ENCODE assay signal across 13 cellular contexts in the genomic region with DNA sequence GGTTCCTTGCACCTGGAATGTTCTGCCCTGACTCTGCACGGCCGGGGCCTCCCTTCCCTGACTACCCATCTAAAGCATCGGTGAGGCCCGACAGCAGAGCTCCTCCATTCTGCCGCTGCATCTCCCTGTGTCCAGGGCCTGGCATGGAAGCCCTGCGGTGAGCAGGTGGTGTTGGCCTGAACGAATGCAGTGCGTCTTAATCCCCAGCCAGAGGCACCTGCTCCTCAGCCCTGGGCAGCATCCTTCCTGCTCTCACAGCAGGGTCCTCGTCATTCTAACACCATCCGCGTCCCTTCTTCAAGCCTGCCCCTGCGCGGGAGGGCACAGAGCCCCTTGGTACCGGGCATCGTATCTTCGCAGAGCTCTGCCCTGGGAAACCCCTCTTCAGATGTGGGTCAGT. TPM values are rescaled to one million over a fixed set of nuclear protein-coding genes. Genes with fewer than 3 reads are reported as not detected.
A peak's percentile ranks its signal among the peaks of the same experiment; 100 is the strongest.
DNase-seq lines count a peak whose midpoint lies in the region; ATAC-seq and TF ChIP-seq lines count a peak whose summit lies in the region.
"Had no signal": no experiment of that assay in that cellular context is flagged by ENCODE, and none has a peak within 500 bp of the region (broad histone marks: within the 10 kb centered on the region; RNA-seq: fewer than 3 reads in every experiment).

No MANE protein-coding gene starts in this region.

- H2AFZ ChIP-seq in DND-41 (ENCODE audit: low read depth, low read length) (no peak overlapping the region), neuronal stem cell (ENCODE audit: low read length) (no peak overlapping the region)
- H2AFZ ChIP-seq: GM23248 had no signal

- DNase-seq in NCI-H82 (lab: John Stamatoyannopoulos, UW): peak; percentile 16
- DNase-seq in NCI-H82 treated with DMSO at 0.1 percent for 48 hours (lab: John Stamatoyannopoulos, UW; ENCODE audit: unreplicated experiment): no peak
- DNase-seq in DND-41: no peak
- DNase-seq in NCI-H524 treated with DMSO at 0.1 percent for 48 hours (lab: John Stamatoyannopoulos, UW): peak; percentile 73
- DNase-seq in neuronal stem cell (ENCODE audit: low spot score): no peak
- DNase-seq in KBM-7: no peak
- DNase-seq: ACHN, GM23248, H9 had no signal

- H2AK5ac ChIP-seq in neuronal stem cell (ENCODE audit: low read depth, low read length): peak overlapping the region; percentile 98

- H3K9ac ChIP-seq in DND-41 (ENCODE audit: low read depth, low read length) (no peak overlapping the region), neuronal stem cell (ENCODE audit: low read depth, low read length, poor library complexity) (no peak overlapping the region)
- H3K9ac ChIP-seq: GM23248 had no signal

- H3K27ac ChIP-seq in DND-41 (ENCODE audit: low read length) (peak overlapping the region; percentile 65), neuronal stem cell (replicated peaks; ENCODE audit: low read length) (no peak overlapping the region)
- H3K27ac ChIP-seq: C4-2B, GM23248, HL-60 had no signal

- H3K14ac ChIP-seq in neuronal stem cell (ENCODE audit: low read length): no peak overlapping the region

- peaks cover 2% of the 10 kb centered on the region for H3K79me1 ChIP-seq in neuronal stem cell (ENCODE audit: low read depth, low read length)

- H3K36me3 ChIP-seq in DND-41 (ENCODE audit: insufficient read depth, low read length) (no peaks in the 10 kb centered on the region; the same call in 1 of the 2 replicates), neuronal stem cell (replicated peaks in 1 of 2; ENCODE audit: control insufficient read depth in 2 of 2, insufficient read depth in 2 of 2, low read length in 2 of 2) (no peaks in the 10 kb centered on the region)

- no peak for ATAC-seq in DND-41 (ENCODE audit: insufficient read depth, low read depth)
- ATAC-seq in HG03159 (IDR thresholded peaks at IDR 0.05; ENCODE audit: unreplicated experiment): no peak
- ATAC-seq in GM21381 (IDR thresholded peaks at IDR 0.05; ENCODE audit: unreplicated experiment): no peak

- H3K23ac ChIP-seq in neuronal stem cell (ENCODE audit: low read depth, low read length, poor library complexity): no peak overlapping the region

- no CpG with 5 or more reads among the region's 16 CpGs for WGBS in neuronal stem cell (ENCODE audit: extremely low coverage in 2 of 2, insufficient read length in 2 of 2, insufficient replicate concordance in 1 of 2), 2 donors

- no peak overlapping the region for H4K91ac ChIP-seq in neuronal stem cell (ENCODE audit: low read depth, low read length, poor library complexity)

- peak overlapping the region; percentile 42 for H3K18ac ChIP-seq in neuronal stem cell (ENCODE audit: low read length)

- H3K4me2 ChIP-seq in DND-41 (ENCODE audit: insufficient read depth, low read length): peak overlapping the region; percentile 78; the same call in 1 of the 2 replicates
- no peak overlapping the region for H3K4me2 ChIP-seq in neuronal stem cell (ENCODE audit: insufficient read depth, low read length, poor library complexity, severe bottlenecking)

- no peak overlapping the region for H2BK5ac ChIP-seq in neuronal stem cell (ENCODE audit: low read length)

- no peak overlapping the region for H4K8ac ChIP-seq in neuronal stem cell (ENCODE audit: low read depth, low read length)

- no peak overlapping the region for H2BK15ac ChIP-seq in neuronal stem cell (ENCODE audit: low read length)

- H3K4ac ChIP-seq in neuronal stem cell (ENCODE audit: low read length): no peak overlapping the region

- no peak for TF ChIP-seq CTCF in DND-41 (IDR thresholded peaks at IDR 0.05; ENCODE audit: borderline replicate concordance, extremely low read depth, low read length, poor library complexity, severe bottlenecking)

- H3K79me2 ChIP-seq in DND-41 (ENCODE audit: insufficient read depth, low read length): peaks cover 15% of the 10 kb centered on the region

- no peak overlapping the region for H2BK12ac ChIP-seq in neuronal stem cell (ENCODE audit: low read length)

- in situ Hi-C loops in KBM-7 (cut with MboI; ENCODE audit: low pct_unique_long_range_greater_than_20kb, low sequenced_read_pairs): no loop called here

- H3K9me3 ChIP-seq in DND-41 (ENCODE audit: insufficient read depth, low read length, severe bottlenecking): no peaks in the 10 kb centered on the region
- H3K9me3 ChIP-seq in neuronal stem cell (replicated peaks in 1 of 2; ENCODE audit: control insufficient read depth in 2 of 2, insufficient read depth in 1 of 2, low read depth in 1 of 2, low read length in 2 of 2): no peaks in the 10 kb centered on the region

- no peak overlapping the region for H2BK120ac ChIP-seq in neuronal stem cell (ENCODE audit: low read depth, low read length)

- H4K20me1 ChIP-seq in DND-41 (ENCODE audit: insufficient read depth, low read length): no peaks in the 10 kb centered on the region

- H3K27me3 ChIP-seq in DND-41 (ENCODE audit: insufficient read depth, low read length, poor library complexity): peaks cover 25% of the 10 kb centered on the region
- peaks cover 8 to 68% (median 29%) of the 10 kb centered on the region in 3 experiments for H3K27me3 ChIP-seq in neuronal stem cell (ENCODE audit: control insufficient read depth in 3 of 3, insufficient read depth in 3 of 3, low read depth in 1 of 3, low read length in 3 of 3)

- no peak overlapping the region for H3K4me3 ChIP-seq in DND-41 (ENCODE audit: low read depth in 1 of 2, low read length in 2 of 2)
- H3K4me3 ChIP-seq in neuronal stem cell (ENCODE audit: low read length in 2 of 2): no peak overlapping the region
- H3K4me3 ChIP-seq: GM23248 had no signal

- H3K4me1 ChIP-seq in DND-41 (ENCODE audit: insufficient read depth, low read length) (peaks cover 53% of the 10 kb centered on the region), neuronal stem cell (ENCODE audit: control insufficient read depth in 2 of 2, insufficient read depth in 1 of 2, low read depth in 1 of 2, low read length in 2 of 2) (peaks cover 31 to 39% of the 10 kb centered on the region in 2 donors)

RNA-seq across cellular contexts. Expression of gene BEGAIN, which starts 15.4 kb away (rescaled TPM):
- 20.9 TPM for polyA plus RNA-seq in neuronal stem cell (2013, experiment 1 of 2)
- polyA plus RNA-seq in neuronal stem cell (2013, experiment 2 of 2): 20.1 TPM

Comparison
In these comparisons a context has a peak if more than half of its experiments do, and no peak if none do; other contexts are left out.
1. DNase-seq: peak in NCI-H82 (single experiment) and NCI-H524 treated with DMSO at 0.1 percent for 48 hours (single experiment); none in NCI-H82 treated with DMSO at 0.1 percent for 48 hours (single experiment), DND-41 (single experiment), neuronal stem cell (single experiment) and KBM-7 (single experiment).